ENCODE assay signal across 8 cellular contexts in the genomic region with DNA sequence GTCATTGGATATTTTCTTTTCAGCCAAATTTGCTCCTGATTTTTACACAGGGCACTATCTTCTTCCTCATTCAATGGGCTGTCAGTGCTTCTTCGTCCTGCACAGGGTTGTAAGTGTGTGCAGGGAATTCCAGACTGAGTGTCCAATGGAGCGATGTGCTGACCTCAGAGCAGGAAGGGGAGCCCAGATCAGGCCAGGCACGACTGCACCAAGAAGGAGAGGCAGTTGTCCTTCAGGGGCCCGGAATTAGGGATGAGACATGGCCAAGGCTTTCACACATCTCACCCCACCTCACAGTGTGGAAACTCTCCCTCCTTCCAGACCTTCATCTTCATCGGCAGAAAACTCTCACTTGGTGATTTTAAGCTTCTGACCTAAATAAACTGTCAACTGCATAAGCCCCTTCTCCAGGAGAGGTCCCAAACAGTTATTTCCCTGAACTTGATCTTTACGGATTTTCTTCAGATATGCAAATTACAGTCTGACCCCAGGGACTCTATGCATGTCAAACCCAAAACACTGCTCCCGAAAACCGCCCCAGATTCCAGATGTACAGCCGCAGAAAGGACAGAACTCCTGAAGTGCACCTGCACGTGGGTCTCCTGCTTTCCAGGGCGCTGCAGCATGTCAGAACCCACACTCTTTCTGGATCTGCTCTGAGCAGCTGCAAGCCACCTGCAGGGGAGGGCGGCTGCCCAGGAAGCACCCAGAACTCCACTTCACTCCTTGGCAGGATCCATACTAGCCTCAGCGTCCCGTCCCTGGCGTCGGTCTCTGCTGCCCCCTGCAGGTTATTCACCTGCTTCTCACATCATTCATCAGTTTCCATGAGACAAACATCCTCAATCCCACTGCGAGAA. TPM values are rescaled to one million over a fixed set of nuclear protein-coding genes. Genes with fewer than 3 reads are reported as not detected.
DNase-seq lines count a peak whose midpoint lies in the region; ATAC-seq, FAIRE-seq and TF ChIP-seq lines count a peak whose summit lies in the region.

No MANE protein-coding gene starts in this region.

- H3K9me1 ChIP-seq in keratinocyte (ENCODE audit: control insufficient read depth, extremely low read depth, insufficient read depth, low read length) = no peaks in the 10 kb centered on the region

- peak; percentile 55 for DNase-seq in NCI-H2227 treated with DMSO at 0.1 percent for 48 hours (lab: John Stamatoyannopoulos, UW)
- peak; percentile 70 for DNase-seq in activated CD4-positive, CD25-positive, alpha-beta regulatory T cell treated with anti-CD3 and anti-CD28 coated beads, Interleukin-2, amount 50 U/mL, for 16 hours (ENCODE audit: low read depth, low spot score)
- DNase-seq in central memory CD4-positive, alpha-beta T cell = peak; percentile 74
- peak; percentile 52 for DNase-seq in keratinocyte (ENCODE audit: low read depth, low spot score)
- DNase-seq in stimulated activated CD4-positive, alpha-beta T cell treated with anti-CD3 and anti-CD28 coated beads, Interleukin-12 subunit alpha, Interleukin-12 subunit beta, amount 100 ng/mL, for 4 hours = peak; percentile 82

- H3K79me2 ChIP-seq in keratinocyte (ENCODE audit: control insufficient read depth, insufficient read depth, low read length) = peaks cover 15% of the 10 kb centered on the region

- no peak overlapping the region for H3K27ac ChIP-seq in keratinocyte (ENCODE audit: control insufficient read depth, insufficient read depth, low read length)

- H2AFZ ChIP-seq in keratinocyte (ENCODE audit: control insufficient read depth, low read length) = peak overlapping the region; percentile 42

- peaks cover 8% of the 10 kb centered on the region for H3K9me3 ChIP-seq in keratinocyte (ENCODE audit: control insufficient read depth, low read depth, low read length)

- H3K36me3 ChIP-seq in keratinocyte (ENCODE audit: control insufficient read depth in 2 of 2, extremely low read depth in 1 of 2, insufficient read depth in 2 of 2, low read length in 2 of 2) = peaks cover 9 to 13% of the 10 kb centered on the region in 2 experiments

- peaks cover 7% of the 10 kb centered on the region for H3K4me1 ChIP-seq in keratinocyte (ENCODE audit: control insufficient read depth, extremely low read depth, insufficient read depth, low read length)

- dilution Hi-C loops in keratinocyte (cut with MboI; ENCODE audit: extremely low pct_ligation_motif_present, low sequenced_read_pairs) = no loop called here

- peak; percentile 14 for ATAC-seq in HG03025 (IDR thresholded peaks at IDR 0.05; ENCODE audit: low FRiP score, unreplicated experiment)
- no peak for ATAC-seq in HG03469 (IDR thresholded peaks at IDR 0.05; ENCODE audit: unreplicated experiment)

- H3K4me3 ChIP-seq in GM08714 (ENCODE audit: low read length) = peak overlapping the region; percentile 76; the same call in 1 of the 2 replicates
- H3K4me3 ChIP-seq in keratinocyte (ENCODE audit: control insufficient read depth in 2 of 3, extremely low read depth in 1 of 3, insufficient read depth in 2 of 3, low read depth in 1 of 3, low read length in 3 of 3) = peak overlapping the region; percentile 77 to 94 (median 83)

- peak overlapping the region; percentile 73 for H3K4me2 ChIP-seq in keratinocyte (ENCODE audit: control insufficient read depth, extremely low read depth, insufficient read depth, low read depth, low read length)

- peak; percentile 96 to 98 (median 96) for TF ChIP-seq CTCF in keratinocyte (optimal IDR thresholded peaks at IDR 0.05 in 1 of 3, IDR thresholded peaks at IDR 0.05 in 1 of 3, conservative IDR thresholded peaks at IDR 0.05 in 1 of 3; ENCODE audit: extremely low read depth in 1 of 3, insufficient read depth in 2 of 3, low read length in 3 of 3)

- no peaks in the 10 kb centered on the region for H3K27me3 ChIP-seq in keratinocyte (ENCODE audit: control insufficient read depth, extremely low read depth, insufficient read depth, low read length)

- H3K9ac ChIP-seq in keratinocyte (ENCODE audit: control insufficient read depth, extremely low read depth, insufficient read depth, low read length) = peak overlapping the region; percentile 77

- peak; percentile 89 for FAIRE-seq in keratinocyte (lab: Jason Lieb, UNC)

- no peaks in the 10 kb centered on the region for H4K20me1 ChIP-seq in keratinocyte (ENCODE audit: control insufficient read depth, extremely low read depth, insufficient read depth, low read length)

RNA-seq across cellular contexts. Expression of gene ZNF20, which starts 0.6 kb away (rescaled TPM):
- 1.6 to 3.4 TPM (median 2.4 TPM) in 3 replicates for polyA plus RNA-seq in keratinocyte
- 1.4 TPM for polyA plus RNA-seq in keratinocyte (2011; ENCODE audit: low read depth)
- 0.48 and 1.8 TPM in 2 replicates for polyA plus RNA-seq in keratinocyte (2011; cell fraction: cytosol; rRNA removed)
- polyA plus RNA-seq in keratinocyte (2011; cell fraction: nucleus; rRNA removed) = 2.7 TPM in 2 replicates
- polyA plus RNA-seq in keratinocyte (2012; ENCODE audit: low replicate concordance) = 1.6 and 4.1 TPM in 2 replicates
- 1.8 to 4.2 TPM (median 3.4 TPM) in 3 replicates for polyA minus RNA-seq in keratinocyte
- 3.6 TPM for polyA minus RNA-seq in keratinocyte (2011; cell fraction: cytosol; rRNA and poly(A)+ RNA removed)
- 4.0 and 4.2 TPM in 2 replicates for polyA minus RNA-seq in keratinocyte (2011; cell fraction: nucleus; rRNA and poly(A)+ RNA removed)

RNA-seq across cellular contexts. Expression of gene ZNF625, which starts 15.8 kb away (rescaled TPM):
- 1.9 to 2.5 TPM (median 2.3 TPM) in 3 replicates for polyA plus RNA-seq in keratinocyte
- polyA plus RNA-seq in keratinocyte (2011; ENCODE audit: low read depth) = 5.1 TPM
- polyA plus RNA-seq in keratinocyte (2011; cell fraction: cytosol; rRNA removed) = 0.69 and 1.7 TPM in 2 replicates
- 3.4 and 3.6 TPM in 2 replicates for polyA plus RNA-seq in keratinocyte (2011; cell fraction: nucleus; rRNA removed)
- polyA plus RNA-seq in keratinocyte (2012; ENCODE audit: low replicate concordance) = 1.6 and 1.9 TPM in 2 replicates
- polyA minus RNA-seq in keratinocyte = 2.8 to 6.8 TPM (median 6.4 TPM) in 3 replicates
- 4.0 TPM for polyA minus RNA-seq in keratinocyte (2011; cell fraction: cytosol; rRNA and poly(A)+ RNA removed)
- 4.5 and 9.5 TPM in 2 replicates for polyA minus RNA-seq in keratinocyte (2011; cell fraction: nucleus; rRNA and poly(A)+ RNA removed)

RNA-seq across cellular contexts. Expression of gene ZNF136, which starts 22.1 kb away (rescaled TPM):
- 2.4 to 3.0 TPM (median 2.9 TPM) in 3 replicates for polyA plus RNA-seq in keratinocyte
- polyA plus RNA-seq in keratinocyte (2011; ENCODE audit: low read depth) = 4.3 TPM
- 1.2 and 2.3 TPM in 2 replicates for polyA plus RNA-seq in keratinocyte (2011; cell fraction: cytosol; rRNA removed)
- polyA plus RNA-seq in keratinocyte (2011; cell fraction: nucleus; rRNA removed) = 5.8 and 6.5 TPM in 2 replicates
- 2.4 TPM in 2 replicates for polyA plus RNA-seq in keratinocyte (2012; ENCODE audit: low replicate concordance)
- 1.6 to 4.2 TPM (median 3.1 TPM) in 3 replicates for polyA minus RNA-seq in keratinocyte
- 2.7 TPM for polyA minus RNA-seq in keratinocyte (2011; cell fraction: cytosol; rRNA and poly(A)+ RNA removed)
- polyA minus RNA-seq in keratinocyte (2011; cell fraction: nucleus; rRNA and poly(A)+ RNA removed) = 3.7 and 9.2 TPM in 2 replicates
